8 cellular contexts compared by ENCODE assay signal in genomic region chr12:50923361-50924130, GRCh38. TPM values are rescaled to one million over a fixed set of nuclear protein-coding genes. Genes with fewer than 3 reads are reported as not detected.
DNase-seq lines count a peak whose midpoint lies in the region; ATAC-seq and TF ChIP-seq lines count a peak whose summit lies in the region.

No MANE protein-coding gene starts in this region.

- peaks cover under 1% of the 10 kb centered on the region for H3K9me3 Mint-ChIP-seq in chondrocyte (ENCODE audit: low read depth)
- H3K9me3 Mint-ChIP-seq in naive thymus-derived CD4-positive, alpha-beta T cell, result peaks cover 0 to 2% (median 0%) of the 10 kb centered on the region in 11 donors

- H3K4me1 ChIP-seq in A673 (ENCODE audit: insufficient read depth, low read length, poor library complexity, severe bottlenecking) (peaks cover 48% of the 10 kb centered on the region), Karpas-422 (ENCODE audit: low read length) (peaks cover 65% of the 10 kb centered on the region)
- H3K4me1 ChIP-seq in naive thymus-derived CD4-positive, alpha-beta T cell (ENCODE audit: control insufficient read depth in 2 of 2, insufficient read depth in 2 of 2, low read length in 2 of 2), result peaks cover 0 to 9% of the 10 kb centered on the region in 2 donors

- BruUV-seq in A673 (replicated peaks; lab: Mats Ljungman, UMichigan), result no TSS peak

- H3K4me3 ChIP-seq in A673 (ENCODE audit: low read depth, low read length, poor library complexity, severe bottlenecking) (peak overlapping the region; percentile 59), Karpas-422 (ENCODE audit: low read length) (peak overlapping the region; percentile 52)
- H3K4me3 ChIP-seq in naive thymus-derived CD4-positive, alpha-beta T cell (ENCODE audit: low read length), result no peak overlapping the region

- CTCF ChIA-PET in A673 (lab: Charles Lee), result no interaction called here
- CTCF ChIA-PET in naive thymus-derived CD4-positive, alpha-beta T cell (lab: Charles Lee), result interaction anchor here (0.9 kb wide), 1 partner anchor 62 kb away, joined by 3 read pairs; no protein-coding TSS in a partner anchor

- H3K36me3 Mint-ChIP-seq in chondrocyte (ENCODE audit: low read depth), result peaks cover 2% of the 10 kb centered on the region
- H3K36me3 Mint-ChIP-seq in naive thymus-derived CD4-positive, alpha-beta T cell, result peaks cover 0 to 4% (median under 1%) of the 10 kb centered on the region in 5 donors

- no peaks in the 10 kb centered on the region for H3K27me3 Mint-ChIP-seq in chondrocyte (ENCODE audit: low read depth)
- H3K27me3 Mint-ChIP-seq in naive thymus-derived CD4-positive, alpha-beta T cell, result peaks cover 0 to 3% (median 0%) of the 10 kb centered on the region in 5 donors

- intact Hi-C loops in A673 (cut with micrococcal nuclease; ENCODE audit: unreplicated experiment), result no loop called here
- intact Hi-C loops in naive thymus-derived CD4-positive, alpha-beta T cell (cut with micrococcal nuclease), result no loop called here

- H3K9ac ChIP-seq in Karpas-422 (ENCODE audit: low read length), result peak overlapping the region; percentile 74

- no peaks in the 10 kb centered on the region for H4K20me1 ChIP-seq in Karpas-422 (ENCODE audit: insufficient read depth, low read depth, low read length)

- H3K4me2 ChIP-seq in Karpas-422 (ENCODE audit: low read depth, low read length, poor library complexity, severe bottlenecking), result peak overlapping the region; percentile 97

- H2AFZ ChIP-seq in Karpas-422 (ENCODE audit: low read length), result 0 out of 2 replicates have a peak overlapping the region, but pooled peaks have one; percentile 4

- peak overlapping the region; percentile 72 for H3K27ac ChIP-seq in A673 (ENCODE audit: low read depth, low read length, poor library complexity, severe bottlenecking)
- peak overlapping the region; percentile 99 for H3K27ac ChIP-seq in Karpas-422 (ENCODE audit: low read length)
- no peak overlapping the region for H3K27ac ChIP-seq in naive thymus-derived CD4-positive, alpha-beta T cell (ENCODE audit: low read depth, low read length)

- no peaks in the 10 kb centered on the region for H3K9me2 ChIP-seq in Karpas-422 (replicated peaks; ENCODE audit: insufficient read depth, low read length)

- H3K4me1 Mint-ChIP-seq in chondrocyte (ENCODE audit: low read depth), result peaks cover 43% of the 10 kb centered on the region
- peaks cover 8 to 40% (median 24%) of the 10 kb centered on the region in 7 donors for H3K4me1 Mint-ChIP-seq in naive thymus-derived CD4-positive, alpha-beta T cell

- H3K27ac Mint-ChIP-seq in chondrocyte (ENCODE audit: unreplicated experiment), result peak overlapping the region; percentile 88
- H3K27ac Mint-ChIP-seq in naive thymus-derived CD4-positive, alpha-beta T cell, result peak overlapping the region in 4 of 9 donors; percentile 3 to 68 (median 44)

- POLR2A ChIA-PET in A673 (lab: Charles Lee; ENCODE audit: low non-redundant PET), result no interaction called here
- POLR2A ChIA-PET in naive thymus-derived CD4-positive, alpha-beta T cell (lab: Charles Lee), result interaction anchor here (0.7 kb wide), 1 partner anchor 24 kb away, joined by 3 read pairs; no protein-coding TSS in a partner anchor

- H3K79me2 ChIP-seq in Karpas-422 (ENCODE audit: low read length), result peaks cover 40% of the 10 kb centered on the region

- H3K27me3 ChIP-seq in A673 (replicated peaks; ENCODE audit: insufficient read depth, low read depth, low read length, poor library complexity) (no peaks in the 10 kb centered on the region), Karpas-422 (ENCODE audit: low read length) (no peaks in the 10 kb centered on the region)
- no peaks in the 10 kb centered on the region for H3K27me3 ChIP-seq in naive thymus-derived CD4-positive, alpha-beta T cell (ENCODE audit: control insufficient read depth in 2 of 2, insufficient read depth in 2 of 2, low read length in 2 of 2)

- ATAC-seq in naive thymus-derived CD4-positive, alpha-beta T cell, result no peak
- ATAC-seq in HG03159 (IDR thresholded peaks at IDR 0.05; ENCODE audit: unreplicated experiment) (no peak), GM21447 (IDR thresholded peaks at IDR 0.05; ENCODE audit: unreplicated experiment) (no peak)

- H3K36me3 ChIP-seq in A673 (ENCODE audit: insufficient read depth, low read length, poor library complexity, severe bottlenecking), result no peaks in the 10 kb centered on the region
- H3K36me3 ChIP-seq in Karpas-422 (ENCODE audit: insufficient read depth, low read length), result peaks cover 4% of the 10 kb centered on the region; the same call in 1 of the 2 replicates
- H3K36me3 ChIP-seq in naive thymus-derived CD4-positive, alpha-beta T cell (ENCODE audit: control insufficient read depth in 2 of 3, insufficient read depth in 3 of 3, low read length in 3 of 3), result no peaks in the 10 kb centered on the region

- H3K4me3 Mint-ChIP-seq in chondrocyte (ENCODE audit: unreplicated experiment), result peak overlapping the region; percentile 68
- H3K4me3 Mint-ChIP-seq in naive thymus-derived CD4-positive, alpha-beta T cell, result peak overlapping the region; percentile 52 to 77 (median 67)

- no peak for TF ChIP-seq CTCF in A673 (conservative IDR thresholded peaks at IDR 0.05; ENCODE audit: low read depth, low read length)
- TF ChIP-seq CTCF in chondrocyte (IDR thresholded peaks at IDR 0.05), result no peak

- DNase-seq in A673 (ENCODE audit: low spot score) (no peak), Karpas-422 (peak; percentile 80), chondrocyte (ENCODE audit: low spot score) (no peak), AG20443 (ENCODE audit: low spot score) (no peak)
- no peak for DNase-seq in naive thymus-derived CD4-positive, alpha-beta T cell
- no peak for DNase-seq in stimulated activated CD4-positive, alpha-beta T cell treated with anti-CD3 and anti-CD28 coated beads, Interleukin-4, amount 100 ng/mL, for 4 hours

- H3K9me3 ChIP-seq in A673 (ENCODE audit: low read depth, low read length, poor library complexity, severe bottlenecking) (no peaks in the 10 kb centered on the region), Karpas-422 (ENCODE audit: low read length) (no peaks in the 10 kb centered on the region)
- no peaks in the 10 kb centered on the region for H3K9me3 ChIP-seq in naive thymus-derived CD4-positive, alpha-beta T cell (ENCODE audit: control insufficient read depth in 2 of 3, low read length in 3 of 3)

RNA-seq across cellular contexts. Expression of gene HIGD1C, which starts 28.8 kb away (rescaled TPM):
- total RNA-seq in A673 (2021), result not detected in 2 replicates
- total RNA-seq in Karpas-422 (2014; rRNA removed; shearing (Covaris generic); ENCODE audit: low replicate concordance), result not detected in 2 replicates
- not detected in 3 replicates for total RNA-seq in chondrocyte
- not detected for total RNA-seq in naive thymus-derived CD4-positive, alpha-beta T cell
- polyA plus RNA-seq in naive thymus-derived CD4-positive, alpha-beta T cell, result not detected
